2 cellular contexts compared by ENCODE assay signal in the genomic region with DNA sequence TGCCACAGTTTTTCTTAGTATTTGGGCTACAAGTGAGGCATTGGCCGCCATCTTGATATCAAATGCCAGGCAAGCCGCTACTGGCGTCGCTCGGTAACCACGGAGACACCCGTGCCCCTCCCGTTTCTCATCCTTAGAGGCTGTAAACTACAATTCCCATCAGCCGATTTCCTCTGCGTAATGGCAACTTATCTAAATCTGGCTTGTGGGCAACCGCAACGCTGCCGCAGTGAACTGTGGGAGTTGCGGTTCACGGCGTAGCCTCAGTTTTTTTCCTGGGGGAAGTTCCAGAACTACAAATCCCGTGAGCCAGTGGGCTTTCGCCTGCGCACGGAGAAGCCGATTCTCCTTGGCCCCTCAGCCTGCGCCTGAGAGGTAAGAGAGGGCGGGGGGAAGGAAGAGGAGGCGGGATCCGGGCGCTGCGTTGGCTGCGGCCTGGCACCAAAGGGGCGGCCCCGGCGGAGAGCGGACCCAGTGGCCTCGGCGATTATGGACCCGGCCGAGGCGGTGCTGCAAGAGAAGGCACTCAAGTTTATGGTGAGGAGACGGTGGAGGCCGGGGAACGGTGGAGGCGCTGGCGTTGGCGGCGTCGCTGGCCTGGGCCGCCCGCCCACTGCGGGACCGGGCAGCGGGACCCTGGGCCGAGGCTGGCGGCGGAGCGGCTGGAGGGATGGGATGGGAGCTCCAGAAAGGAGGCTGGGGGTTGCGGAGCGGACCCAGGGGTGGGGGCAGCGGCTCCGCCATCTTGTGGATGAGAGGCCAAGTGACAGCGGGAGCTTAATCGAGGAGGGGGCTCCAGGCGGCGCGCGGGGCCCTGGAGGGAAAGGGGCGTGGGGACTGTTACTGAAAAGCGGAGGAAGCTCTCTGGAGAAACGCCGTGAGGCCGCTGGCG.
TF ChIP-seq lines count a peak whose summit lies in the region.

BTRC (plus strand) TSS at position 474 of the 892 bp plus-strand sequence; CDS start at position 490, 16 bp downstream.

TF ChIP-seq in HCT116, 20 proteins besides CTCF, POLR2A, EP300 and RAD21 (continued from another document):
- TF ChIP-seq, protein P1, sequence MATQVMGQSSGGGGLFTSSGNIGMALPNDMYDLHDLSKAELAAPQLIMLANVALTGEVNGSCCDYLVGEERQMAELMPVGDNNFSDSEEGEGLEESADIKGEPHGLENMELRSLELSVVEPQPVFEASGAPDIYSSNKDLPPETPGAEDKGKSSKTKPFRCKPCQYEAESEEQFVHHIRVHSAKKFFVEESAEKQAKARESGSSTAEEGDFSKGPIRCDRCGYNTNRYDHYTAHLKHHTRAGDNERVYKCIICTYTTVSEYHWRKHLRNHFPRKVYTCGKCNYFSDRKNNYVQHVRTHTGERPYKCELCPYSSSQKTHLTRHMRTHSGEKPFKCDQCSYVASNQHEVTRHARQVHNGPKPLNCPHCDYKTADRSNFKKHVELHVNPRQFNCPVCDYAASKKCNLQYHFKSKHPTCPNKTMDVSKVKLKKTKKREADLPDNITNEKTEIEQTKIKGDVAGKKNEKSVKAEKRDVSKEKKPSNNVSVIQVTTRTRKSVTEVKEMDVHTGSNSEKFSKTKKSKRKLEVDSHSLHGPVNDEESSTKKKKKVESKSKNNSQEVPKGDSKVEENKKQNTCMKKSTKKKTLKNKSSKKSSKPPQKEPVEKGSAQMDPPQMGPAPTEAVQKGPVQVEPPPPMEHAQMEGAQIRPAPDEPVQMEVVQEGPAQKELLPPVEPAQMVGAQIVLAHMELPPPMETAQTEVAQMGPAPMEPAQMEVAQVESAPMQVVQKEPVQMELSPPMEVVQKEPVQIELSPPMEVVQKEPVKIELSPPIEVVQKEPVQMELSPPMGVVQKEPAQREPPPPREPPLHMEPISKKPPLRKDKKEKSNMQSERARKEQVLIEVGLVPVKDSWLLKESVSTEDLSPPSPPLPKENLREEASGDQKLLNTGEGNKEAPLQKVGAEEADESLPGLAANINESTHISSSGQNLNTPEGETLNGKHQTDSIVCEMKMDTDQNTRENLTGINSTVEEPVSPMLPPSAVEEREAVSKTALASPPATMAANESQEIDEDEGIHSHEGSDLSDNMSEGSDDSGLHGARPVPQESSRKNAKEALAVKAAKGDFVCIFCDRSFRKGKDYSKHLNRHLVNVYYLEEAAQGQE (IDR thresholded peaks at IDR 0.05; ENCODE audit: low read depth): no peak
- peak; percentile 94 for TF ChIP-seq ZFX (IDR thresholded peaks at IDR 0.05)
- TF ChIP-seq, protein P2, sequence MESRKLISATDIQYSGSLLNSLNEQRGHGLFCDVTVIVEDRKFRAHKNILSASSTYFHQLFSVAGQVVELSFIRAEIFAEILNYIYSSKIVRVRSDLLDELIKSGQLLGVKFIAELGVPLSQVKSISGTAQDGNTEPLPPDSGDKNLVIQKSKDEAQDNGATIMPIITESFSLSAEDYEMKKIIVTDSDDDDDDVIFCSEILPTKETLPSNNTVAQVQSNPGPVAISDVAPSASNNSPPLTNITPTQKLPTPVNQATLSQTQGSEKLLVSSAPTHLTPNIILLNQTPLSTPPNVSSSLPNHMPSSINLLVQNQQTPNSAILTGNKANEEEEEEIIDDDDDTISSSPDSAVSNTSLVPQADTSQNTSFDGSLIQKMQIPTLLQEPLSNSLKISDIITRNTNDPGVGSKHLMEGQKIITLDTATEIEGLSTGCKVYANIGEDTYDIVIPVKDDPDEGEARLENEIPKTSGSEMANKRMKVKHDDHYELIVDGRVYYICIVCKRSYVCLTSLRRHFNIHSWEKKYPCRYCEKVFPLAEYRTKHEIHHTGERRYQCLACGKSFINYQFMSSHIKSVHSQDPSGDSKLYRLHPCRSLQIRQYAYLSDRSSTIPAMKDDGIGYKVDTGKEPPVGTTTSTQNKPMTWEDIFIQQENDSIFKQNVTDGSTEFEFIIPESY (IDR thresholded peaks at IDR 0.05; ENCODE audit: extremely low read depth, insufficient replicate concordance, low read length): no peak
- TF ChIP-seq ZNF274 (IDR thresholded peaks at IDR 0.05; ENCODE audit: low read depth, low read length): no peak
- TF ChIP-seq EGR1 (IDR thresholded peaks at IDR 0.05; ENCODE audit: low read depth): peak; percentile 74
- peak; percentile 50 for TF ChIP-seq TCF7L2 (IDR thresholded peaks at IDR 0.05; ENCODE audit: borderline replicate concordance, extremely low read depth, insufficient read depth, insufficient read length)
- no peak for TF ChIP-seq FOSL1 (IDR thresholded peaks at IDR 0.05; ENCODE audit: low read depth)
- no peak for TF ChIP-seq CEBPB (IDR thresholded peaks at IDR 0.05; ENCODE audit: low read depth)
- no peak for TF ChIP-seq EZH2phosphoT487 (IDR thresholded peaks at IDR 0.05; ENCODE audit: borderline replicate concordance)
- TF ChIP-seq CBX3 (IDR thresholded peaks at IDR 0.05; ENCODE audit: low read depth): peak; percentile 90
- peak; percentile 97 for TF ChIP-seq POLR2AphosphoS5 (IDR thresholded peaks at IDR 0.05; ENCODE audit: low read depth, low read length)
- TF ChIP-seq, protein P3, sequence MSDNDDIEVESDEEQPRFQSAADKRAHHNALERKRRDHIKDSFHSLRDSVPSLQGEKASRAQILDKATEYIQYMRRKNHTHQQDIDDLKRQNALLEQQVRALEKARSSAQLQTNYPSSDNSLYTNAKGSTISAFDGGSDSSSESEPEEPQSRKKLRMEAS (IDR thresholded peaks at IDR 0.05): no peak
- peak; percentile 90 for TF ChIP-seq SP1 (IDR thresholded peaks at IDR 0.05; ENCODE audit: low read depth)
- no peak for TF ChIP-seq EZH2 (IDR thresholded peaks at IDR 0.05)
- TF ChIP-seq, protein P4, sequence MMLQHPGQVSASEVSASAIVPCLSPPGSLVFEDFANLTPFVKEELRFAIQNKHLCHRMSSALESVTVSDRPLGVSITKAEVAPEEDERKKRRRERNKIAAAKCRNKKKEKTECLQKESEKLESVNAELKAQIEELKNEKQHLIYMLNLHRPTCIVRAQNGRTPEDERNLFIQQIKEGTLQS (IDR thresholded peaks at IDR 0.05): no peak
- peak; percentile 96 for TF ChIP-seq SRF (IDR thresholded peaks at IDR 0.05; ENCODE audit: low read depth)
- TF ChIP-seq JUND (IDR thresholded peaks at IDR 0.05): no peak
TF ChIP-seq in HCT116: peak in this region for 10.

TF ChIP-seq in neural cell, 6 proteins besides CTCF, POLR2A, EP300 and RAD21 (continued from another document):
- TF ChIP-seq, protein P1 (IDR thresholded peaks at IDR 0.05; ENCODE audit: borderline replicate concordance): peak; percentile 65
- peak; percentile 85 for TF ChIP-seq SMC3 (conservative IDR thresholded peaks at IDR 0.05; ENCODE audit: poor library complexity)
- peak; percentile 63 for TF ChIP-seq MXI1 (conservative IDR thresholded peaks at IDR 0.05; ENCODE audit: poor library complexity, severe bottlenecking)
- peak; percentile 95 for TF ChIP-seq POLR2AphosphoS5 (IDR thresholded peaks at IDR 0.05)
- no peak for TF ChIP-seq TAF1 (IDR thresholded peaks at IDR 0.05; ENCODE audit: low read depth)
